In the genomic region with DNA sequence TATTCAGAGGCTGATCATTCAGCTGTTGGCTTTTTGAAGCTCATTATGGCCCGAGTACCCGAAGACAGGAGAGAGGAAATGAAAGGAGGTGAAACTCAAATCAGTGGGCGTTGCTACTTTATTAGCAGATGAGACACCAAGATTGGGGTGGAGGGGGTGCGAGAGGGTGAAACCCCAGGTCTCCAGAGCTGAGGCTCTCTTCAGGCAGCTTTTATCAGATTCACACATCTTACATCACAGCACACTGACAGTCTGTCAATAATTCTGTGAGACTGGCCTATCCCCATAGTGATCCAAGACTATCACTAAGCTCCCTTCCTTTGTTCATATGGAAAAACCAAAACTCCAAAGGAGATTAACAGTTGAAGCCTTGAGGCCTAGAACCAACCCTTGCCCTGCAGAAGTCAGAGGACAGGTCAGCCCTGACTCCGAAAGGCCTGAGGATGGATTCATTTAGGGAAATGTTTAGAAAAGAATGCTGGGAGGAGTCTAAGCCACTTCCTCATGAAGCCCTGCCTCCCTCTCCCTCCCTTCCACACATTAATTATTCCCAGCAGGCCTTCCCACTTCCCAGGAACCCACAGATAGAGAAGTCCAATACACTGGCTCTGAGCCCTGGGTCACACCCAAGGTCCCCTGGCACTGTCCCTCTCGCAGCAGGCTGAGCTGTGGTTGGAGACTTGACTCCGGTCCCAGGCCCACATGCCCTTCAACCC, we compare ENCODE assay signal across 9 cellular contexts. TPM values are rescaled to one million over a fixed set of nuclear protein-coding genes. Genes with fewer than 3 reads are reported as not detected.
DNase-seq lines count a peak whose midpoint lies in the region; ATAC-seq and TF ChIP-seq lines count a peak whose summit lies in the region.
"Had no signal": no experiment of that assay in that cellular context is flagged by ENCODE, and none has a peak within 500 bp of the region (broad histone marks: within the 10 kb centered on the region; RNA-seq: fewer than 3 reads in every experiment).

No MANE protein-coding gene starts in this region.

- peaks cover 14% of the 10 kb centered on the region for H3K36me3 Mint-ChIP-seq in GM23338 (ENCODE audit: low read depth)
- peaks cover 43% of the 10 kb centered on the region for H3K36me3 Mint-ChIP-seq in activated T-helper 2 cell treated with anti-CD3 and anti-CD28 coated beads, Interferon-gamma antibody, Interleukin-2, Interleukin-4, amounts not matched to agents 10 μg/mL and 5 μg/mL and 100 μg/mL, durations not matched to agents 14 hours and 24 hours and 36 hours (ENCODE audit: low read depth)
- peaks cover 5% of the 10 kb centered on the region for H3K36me3 Mint-ChIP-seq in chondrocyte (ENCODE audit: low read depth)

- CTCF ChIA-PET in A673 (lab: Charles Lee) = no interaction called here

- POLR2A ChIA-PET in A673 (lab: Charles Lee; ENCODE audit: low non-redundant PET) = no interaction called here

- H3K9me2 ChIP-seq in GM23338 (ENCODE audit: insufficient read depth) = no peaks in the 10 kb centered on the region

- no peak overlapping the region for H2AFZ ChIP-seq in GM23338

- 50 to 63% methylated on average over 4 to 7 of the region's 7 CpGs for WGBS in transverse colon (ENCODE audit: low coverage in 1 of 2), 2 donors

- DNase-seq in A673 (ENCODE audit: low spot score) = no peak
- DNase-seq in GM23338 (ENCODE audit: low spot score) = no peak
- peak; percentile 42 for DNase-seq in activated T-helper 2 cell treated with anti-CD3 and anti-CD28 coated beads, Interferon-gamma antibody, Interleukin-2, Interleukin-4, amounts not matched to agents 10 μg/mL and 5 μg/mL and 100 μg/mL, durations not matched to agents 14 hours and 24 hours and 36 hours (ENCODE audit: low spot score)
- no peak for DNase-seq in left colon
- DNase-seq in transverse colon = no peak
- no peak for DNase-seq in chondrocyte (ENCODE audit: low spot score)
- no peak for DNase-seq in dorsolateral prefrontal cortex

- H3K4me3 ChIP-seq in A673 (ENCODE audit: low read depth, low read length, poor library complexity, severe bottlenecking) (no peak overlapping the region), GM23338 (no peak overlapping the region; the same call in 1 of the 2 replicates), transverse colon (no peak overlapping the region), dorsolateral prefrontal cortex (no peak overlapping the region)

- peak overlapping the region; percentile 5 for H3K27ac ChIP-seq in A673 (ENCODE audit: low read depth, low read length, poor library complexity, severe bottlenecking)
- peak overlapping the region; percentile 63 for H3K27ac ChIP-seq in GM23338 (ENCODE audit: low read depth)
- H3K27ac ChIP-seq in transverse colon = peak overlapping the region in 3 of 4 donors; percentile 5 to 27 (median 13)
- H3K27ac ChIP-seq in dorsolateral prefrontal cortex = peak overlapping the region in 1 of 59 donors; percentile 14

- peaks cover 100% of the 10 kb centered on the region for H3K79me2 ChIP-seq in GM23338 (replicated peaks; ENCODE audit: insufficient read depth)

- H3K9me3 ChIP-seq in A673 (ENCODE audit: low read depth, low read length, poor library complexity, severe bottlenecking) (peaks cover 2% of the 10 kb centered on the region), transverse colon (peaks cover 2 to 5% of the 10 kb centered on the region in 2 donors)

- H3K27me3 Mint-ChIP-seq in GM23338 (ENCODE audit: insufficient read depth, low read depth, poor library complexity) = peaks cover 5% of the 10 kb centered on the region
- no peaks in the 10 kb centered on the region for H3K27me3 Mint-ChIP-seq in activated T-helper 2 cell treated with anti-CD3 and anti-CD28 coated beads, Interferon-gamma antibody, Interleukin-2, Interleukin-4, amounts not matched to agents 10 μg/mL and 5 μg/mL and 100 μg/mL, durations not matched to agents 14 hours and 24 hours and 36 hours (ENCODE audit: low read depth)
- no peaks in the 10 kb centered on the region for H3K27me3 Mint-ChIP-seq in chondrocyte (ENCODE audit: low read depth)

- H3K4me1 ChIP-seq in A673 (ENCODE audit: insufficient read depth, low read length, poor library complexity, severe bottlenecking) (peaks cover 16% of the 10 kb centered on the region), GM23338 (ENCODE audit: insufficient read depth) (peaks cover 42% of the 10 kb centered on the region), transverse colon (peaks cover 0 to 29% (median 12%) of the 10 kb centered on the region in 4 donors)

- H3K4me3 Mint-ChIP-seq in GM23338 (peak overlapping the region; percentile 4; the same call in 1 of the 3 replicates), chondrocyte (ENCODE audit: unreplicated experiment) (no peak overlapping the region)
- H3K4me3 Mint-ChIP-seq in activated T-helper 2 cell treated with anti-CD3 and anti-CD28 coated beads, Interferon-gamma antibody, Interleukin-2, Interleukin-4, amounts not matched to agents 10 μg/mL and 5 μg/mL and 100 μg/mL, durations not matched to agents 14 hours and 24 hours and 36 hours (ENCODE audit: low read depth) = no peak overlapping the region

- H4K20me1 ChIP-seq in GM23338 (replicated peaks; ENCODE audit: insufficient read depth) = peaks cover 57% of the 10 kb centered on the region

- ATAC-seq in GM23338 = peak; percentile 33
- peak; percentile 94 for ATAC-seq in left colon
- ATAC-seq in HG03439 (IDR thresholded peaks at IDR 0.05; ENCODE audit: unreplicated experiment) = no peak

- H3K4me1 Mint-ChIP-seq in GM23338 (peaks cover 53% of the 10 kb centered on the region), chondrocyte (ENCODE audit: low read depth) (peaks cover 6% of the 10 kb centered on the region)
- H3K4me1 Mint-ChIP-seq in activated T-helper 2 cell treated with anti-CD3 and anti-CD28 coated beads, Interferon-gamma antibody, Interleukin-2, Interleukin-4, amounts not matched to agents 10 μg/mL and 5 μg/mL and 100 μg/mL, durations not matched to agents 14 hours and 24 hours and 36 hours (ENCODE audit: low read depth) = peaks cover 46% of the 10 kb centered on the region

- H3K27me3 ChIP-seq in A673 (replicated peaks; ENCODE audit: insufficient read depth, low read depth, low read length, poor library complexity) (no peaks in the 10 kb centered on the region), GM23338 (ENCODE audit: insufficient read depth) (no peaks in the 10 kb centered on the region), transverse colon (no peaks in the 10 kb centered on the region), dorsolateral prefrontal cortex (no peaks in the 10 kb centered on the region)

- peaks cover 6% of the 10 kb centered on the region; the same call in 2 of the 3 replicates for H3K9me3 Mint-ChIP-seq in GM23338
- H3K9me3 Mint-ChIP-seq in activated T-helper 2 cell treated with anti-CD3 and anti-CD28 coated beads, Interferon-gamma antibody, Interleukin-2, Interleukin-4, amounts not matched to agents 10 μg/mL and 5 μg/mL and 100 μg/mL, durations not matched to agents 14 hours and 24 hours and 36 hours = peaks cover 6% of the 10 kb centered on the region
- H3K9me3 Mint-ChIP-seq in chondrocyte (ENCODE audit: low read depth) = peaks cover 5% of the 10 kb centered on the region

- TF ChIP-seq POLR2A in transverse colon (IDR thresholded peaks at IDR 0.05) = no peak

- H3K36me3 ChIP-seq in A673 (ENCODE audit: insufficient read depth, low read length, poor library complexity, severe bottlenecking) = no peaks in the 10 kb centered on the region
- 0 out of 2 replicates have a peak, but pooled peaks cover under 1% of the 10 kb centered on the region for H3K36me3 ChIP-seq in GM23338 (ENCODE audit: insufficient read depth)
- no peaks in the 10 kb centered on the region for H3K36me3 ChIP-seq in transverse colon

- TF ChIP-seq EP300 in transverse colon (IDR thresholded peaks at IDR 0.05; ENCODE audit: low read depth) = no peak

- no peak for TF ChIP-seq CTCF in A673 (conservative IDR thresholded peaks at IDR 0.05; ENCODE audit: low read depth, low read length)
- TF ChIP-seq CTCF in GM23338 (conservative IDR thresholded peaks at IDR 0.05; ENCODE audit: low read depth in 2 of 2) = no peak
- TF ChIP-seq CTCF in transverse colon (IDR thresholded peaks at IDR 0.05) = no peak
- no peak for TF ChIP-seq CTCF in chondrocyte (IDR thresholded peaks at IDR 0.05)
- TF ChIP-seq CTCF in dorsolateral prefrontal cortex (IDR thresholded peaks at IDR 0.05 in 54 of 56, conservative IDR thresholded peaks at IDR 0.05 in 2 of 56; ENCODE audit: low read depth in 1 of 56, partially characterized antibody in 56 of 56) = no peak

- in situ Hi-C loops in transverse colon (cut with MboI; ENCODE audit: low pct_ligation_motif_present in 1 of 4, low pct_unique_long_range_greater_than_20kb in 1 of 4, low sequenced_read_pairs in 3 of 4) = no loop called here

- H3K4me2 ChIP-seq in GM23338 = peak overlapping the region; percentile 60

- no TSS peak for BruUV-seq in A673 (replicated peaks; lab: Mats Ljungman, UMichigan)

- H3F3A ChIP-seq in GM23338 (replicated peaks; ENCODE audit: low read depth) = 0 out of 2 replicates have a peak, but pooled peaks cover 5% of the 10 kb centered on the region

- intact Hi-C loops in A673 (cut with micrococcal nuclease; ENCODE audit: unreplicated experiment) = no loop called here
- intact Hi-C loops in activated T-helper 2 cell treated with anti-CD3 and anti-CD28 coated beads, Interferon-gamma antibody, Interleukin-2, Interleukin-4, amounts not matched to agents 10 μg/mL and 5 μg/mL and 100 μg/mL, durations not matched to agents 14 hours and 24 hours and 36 hours (cut with micrococcal nuclease) = loop anchor here (1.0 to 5.0 kb wide), 2 partner anchors 23 to 36 kb away; partner anchors contain the start of gene TRERF1
- intact Hi-C loops in left colon (cut with DNase I, micrococcal nuclease) = no loop called here
- intact Hi-C loops in transverse colon (cut with DNase I; ENCODE audit: low total_unique reads) = no loop called here
- intact Hi-C loops in dorsolateral prefrontal cortex (cut with DNase I) = no loop called here

- peak overlapping the region; percentile 84 for H3K27ac Mint-ChIP-seq in GM23338
- peak overlapping the region; percentile 47 for H3K27ac Mint-ChIP-seq in activated T-helper 2 cell treated with anti-CD3 and anti-CD28 coated beads, Interferon-gamma antibody, Interleukin-2, Interleukin-4, amounts not matched to agents 10 μg/mL and 5 μg/mL and 100 μg/mL, durations not matched to agents 14 hours and 24 hours and 36 hours
- no peak overlapping the region for H3K27ac Mint-ChIP-seq in chondrocyte (ENCODE audit: unreplicated experiment)

RNA-seq across cellular contexts. Expression of gene TRERF1, which starts 23.2 kb away (rescaled TPM):
- total RNA-seq in A673 (2021) (9.5 and 10.8 TPM in 2 replicates), left colon (1 to 10 TPM; 2.3 to 4.0 TPM), transverse colon (1 to 10 TPM; 2.5 to 8.0 (median 3.4) TPM), chondrocyte (1.8 to 3.3 TPM (median 2.4 TPM) in 3 replicates), dorsolateral prefrontal cortex (10 to 100 TPM in 105 of 120 experiments, 1 to 10 TPM in 15; 4.2 to 21.8 (median 13.7) TPM)
- 20.5 and 20.6 TPM in 2 replicates for total RNA-seq in GM23338 (2014; rRNA removed; shearing (Covaris generic))
- polyA plus RNA-seq in GM23338 (2016; fragmentation: Nextera tagmentation; extraction: Ambion mirVana) = 11.1 and 11.2 TPM in 2 replicates
- 19.6 TPM in 2 replicates for total RNA-seq in activated T-helper 2 cell treated with anti-CD3 and anti-CD28 coated beads, Interferon-gamma antibody, Interleukin-2, Interleukin-4, amounts not matched to agents 10 μg/mL and 5 μg/mL and 100 μg/mL, durations not matched to agents 14 hours and 24 hours and 36 hours
- total RNA-seq: lung microvascular endothelial cell had no signal
